Comparison of ENCODE assay signal across 19 cellular contexts in genomic region chr1:167092653-167093052, GRCh38. TPM values are rescaled to one million over a fixed set of nuclear protein-coding genes. Genes with fewer than 3 reads are reported as not detected.
"Had no signal": no experiment of that assay in that cellular context is flagged by ENCODE, and none has a peak within 500 bp of the region (broad histone marks: within the 10 kb centered on the region; RNA-seq: fewer than 3 reads in every experiment).

No MANE protein-coding gene starts in this region.

- DNase-seq: activated CD4-positive, alpha-beta T cell treated with anti-CD3 and anti-CD28 coated beads, Interleukin-2, amount 10 ng/mL, durations not matched to agents 7 days and 5 days; activated CD4-positive, CD25-positive, alpha-beta regulatory T cell; activated CD8-positive, alpha-beta memory T cell treated with anti-CD3 and anti-CD28 coated beads for 24 hours; activated naive CD4-positive, alpha-beta T cell treated with Interleukin-2 at 50 U/mL for 16 hours; anterior cingulate cortex; dermis blood vessel endothelial cell; effector memory CD8-positive, alpha-beta T cell; mucosa of descending colon; sigmoid colon had no signal

- H3K27me3 ChIP-seq: breast epithelium, sigmoid colon had no signal

- H3K9me3 Mint-ChIP-seq: effector memory CD8-positive, alpha-beta T cell; stimulated activated effector memory CD8-positive, alpha-beta T cell treated with anti-CD3 and anti-CD28 coated beads, Interleukin-12 subunit alpha, Interleukin-12 subunit beta, amount 100 ng/mL, for 72 hours had no signal

- H3K36me3 ChIP-seq: breast epithelium, prostate gland, sigmoid colon had no signal

- H3K4me3 ChIP-seq: breast epithelium, mucosa of descending colon, prostate gland, sigmoid colon had no signal

- H3K9me3 ChIP-seq: breast epithelium, mucosa of descending colon, prostate gland, sigmoid colon had no signal

- ATAC-seq: activated T-helper 17 cell treated with anti-CD3 and anti-CD28 coated beads, Interleukin-2, amount 50 U/mL, for 72 hours; effector memory CD8-positive, alpha-beta T cell; left lobe of liver; mucosa of descending colon; stimulated activated effector memory CD8-positive, alpha-beta T cell treated with anti-CD3 and anti-CD28 coated beads, Interleukin-12 subunit alpha, Interleukin-12 subunit beta, amount 100 ng/mL, for 72 hours had no signal

- H3K4me3 Mint-ChIP-seq: activated CD4-positive, alpha-beta T cell treated with anti-CD3 and anti-CD28 coated beads, Interleukin-2, amount 10 ng/mL, durations not matched to agents 7 days and 5 days; activated T-helper 17 cell treated with anti-CD3 and anti-CD28 coated beads, Interleukin-2, amount 50 U/mL, for 72 hours; effector memory CD8-positive, alpha-beta T cell; stimulated activated effector memory CD8-positive, alpha-beta T cell treated with anti-CD3 and anti-CD28 coated beads, Interleukin-12 subunit alpha, Interleukin-12 subunit beta, amount 100 ng/mL, for 72 hours had no signal

- H3K36me3 Mint-ChIP-seq: stimulated activated effector memory CD8-positive, alpha-beta T cell treated with anti-CD3 and anti-CD28 coated beads, Interleukin-12 subunit alpha, Interleukin-12 subunit beta, amount 100 ng/mL, for 72 hours had no signal

- H3K27me3 Mint-ChIP-seq: activated CD4-positive, alpha-beta T cell treated with anti-CD3 and anti-CD28 coated beads, Interleukin-2, amount 10 ng/mL, durations not matched to agents 7 days and 5 days had no signal

- H3K4me1 ChIP-seq: breast epithelium, prostate gland, sigmoid colon had no signal

- H3K27ac Mint-ChIP-seq: activated CD4-positive, alpha-beta T cell treated with anti-CD3 and anti-CD28 coated beads, Interleukin-2, amount 10 ng/mL, durations not matched to agents 7 days and 5 days; activated T-helper 17 cell treated with anti-CD3 and anti-CD28 coated beads, Interleukin-2, amount 50 U/mL, for 72 hours; stimulated activated effector memory CD8-positive, alpha-beta T cell treated with anti-CD3 and anti-CD28 coated beads, Interleukin-12 subunit alpha, Interleukin-12 subunit beta, amount 100 ng/mL, for 72 hours had no signal

- H3K27ac ChIP-seq: breast epithelium, epithelial cell of prostate, prostate gland, sigmoid colon had no signal

RNA-seq across cellular contexts. Expression of gene STYXL2, which starts 1.2 kb away (rescaled TPM):
- total RNA-seq: activated CD4-positive, alpha-beta T cell treated with anti-CD3 and anti-CD28 coated beads, Interleukin-2, amount 10 ng/mL, durations not matched to agents 7 days and 5 days; activated T-helper 17 cell treated with anti-CD3 and anti-CD28 coated beads, Interleukin-2, amount 50 U/mL, for 72 hours; dermis blood vessel endothelial cell; fibroblast of lung; left lobe of liver; osteoblast had no signal
- polyA plus RNA-seq: fibroblast of lung had no signal

RNA-seq across cellular contexts. Expression of gene GPA33, which starts 2.5 kb away (rescaled TPM):
- total RNA-seq: chondrocyte, dermis blood vessel endothelial cell, fibroblast of lung, frontal cortex, osteoblast, prostate gland had no signal
- polyA plus RNA-seq: fibroblast of lung had no signal
